Comparison of ENCODE assay signal across 23 cellular contexts in the genomic region with DNA sequence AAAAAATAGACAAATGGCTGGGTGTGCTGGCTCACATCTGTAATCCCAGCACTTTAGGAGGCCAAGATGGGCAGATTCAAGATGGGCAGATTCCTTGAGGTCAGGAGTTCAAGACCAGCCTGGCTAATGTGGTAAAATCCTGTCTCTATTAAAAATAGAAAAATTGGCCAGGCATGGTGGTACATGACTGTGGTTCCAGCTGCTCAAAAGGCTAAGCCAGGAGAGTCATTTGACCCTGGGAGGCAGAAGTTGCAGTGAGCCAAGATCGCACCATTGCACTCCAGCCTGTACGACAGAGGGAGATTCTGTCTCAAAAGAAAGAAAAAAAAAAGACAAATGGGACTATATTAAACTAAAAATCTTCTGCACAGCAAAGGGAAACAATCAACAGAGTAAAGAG. TPM values are rescaled to one million over a fixed set of nuclear protein-coding genes. Genes with fewer than 3 reads are reported as not detected.
DNase-seq lines count a peak whose midpoint lies in the region; ATAC-seq and TF ChIP-seq lines count a peak whose summit lies in the region.
"Had no signal": no experiment of that assay in that cellular context is flagged by ENCODE, and none has a peak within 500 bp of the region (broad histone marks: within the 10 kb centered on the region; RNA-seq: fewer than 3 reads in every experiment).

No MANE protein-coding gene starts in this region.

- CTCF ChIA-PET in SK-N-SH (lab: Yijun Ruan, JAX): interaction anchor here (1.3 to 1.9 kb wide), 3 partner anchors 21 to 321 kb away, joined by 3 to 4 read pairs (median 3); no protein-coding TSS in a partner anchor

- H4K20me1 ChIP-seq in SK-N-SH (ENCODE audit: insufficient read depth): no peaks in the 10 kb centered on the region
- no peaks in the 10 kb centered on the region for H4K20me1 ChIP-seq in smooth muscle cell (ENCODE audit: low read depth)

- no peaks in the 10 kb centered on the region; a peak in 2 of 4 replicates for H3K4me1 ChIP-seq in SK-N-SH (ENCODE audit: control insufficient read depth in 1 of 2, insufficient read depth in 2 of 2, low read depth in 1 of 2, low read length in 1 of 2)
- no peaks in the 10 kb centered on the region for H3K4me1 ChIP-seq in esophagus muscularis mucosa
- H3K4me1 ChIP-seq in smooth muscle cell (ENCODE audit: low read depth): no peaks in the 10 kb centered on the region
- H3K4me1 ChIP-seq: prostate gland had no signal

- no peaks in the 10 kb centered on the region for H3K27me3 ChIP-seq in SK-N-SH (ENCODE audit: insufficient read depth)
- H3K27me3 ChIP-seq in esophagus muscularis mucosa: no peaks in the 10 kb centered on the region
- H3K27me3 ChIP-seq in smooth muscle cell (ENCODE audit: low read depth): no peaks in the 10 kb centered on the region

- no peak for TF ChIP-seq POLR2A in esophagus muscularis mucosa (IDR thresholded peaks at IDR 0.05; ENCODE audit: low read depth)

- H3K79me2 ChIP-seq in SK-N-SH (ENCODE audit: insufficient read depth) (no peaks in the 10 kb centered on the region), smooth muscle cell (ENCODE audit: low read depth) (peaks cover 22% of the 10 kb centered on the region)

- H3F3A ChIP-seq in SK-N-SH (replicated peaks; ENCODE audit: insufficient read depth): peaks cover 14% of the 10 kb centered on the region
- H3F3A ChIP-seq in smooth muscle cell (ENCODE audit: low read depth): peaks cover 13% of the 10 kb centered on the region

- peaks cover 30% of the 10 kb centered on the region for H3K36me3 Mint-ChIP-seq in osteocyte (ENCODE audit: unreplicated experiment)

- WGBS in SK-N-SH (ENCODE audit: low lambda C conversion rate): 44% methylated on average over 2 of the region's 2 CpGs
- WGBS in esophagus muscularis mucosa: 79% methylated on average over 2 of the region's 2 CpGs
- 87% methylated on average over 2 of the region's 2 CpGs for WGBS in smooth muscle cell (ENCODE audit: low lambda C conversion rate)

- H3K9me3 ChIP-seq in SK-N-SH (no peaks in the 10 kb centered on the region), esophagus muscularis mucosa (peaks cover 0 to 4% (median 0%) of the 10 kb centered on the region in 4 donors), smooth muscle cell (replicated peaks; ENCODE audit: low read depth) (no peaks in the 10 kb centered on the region)
- H3K9me3 ChIP-seq: prostate gland had no signal

- no peaks in the 10 kb centered on the region for H3K9me2 ChIP-seq in SK-N-SH

- H3K9me3 Mint-ChIP-seq in osteocyte (ENCODE audit: unreplicated experiment): peaks cover 12% of the 10 kb centered on the region

- intact Hi-C loops in esophagus muscularis mucosa (cut with DNase I): no loop called here

- no peak for TF ChIP-seq RAD21 in SK-N-SH (IDR thresholded peaks at IDR 0.05; ENCODE audit: low read length)

- H3K36me3 ChIP-seq in SK-N-SH (replicated peaks in 1 of 2; ENCODE audit: control insufficient read depth in 1 of 2, insufficient read depth in 2 of 2, low read length in 1 of 2): peaks cover 4 to 16% of the 10 kb centered on the region in 2 experiments
- peaks cover 4 to 26% (median 12%) of the 10 kb centered on the region in 4 donors for H3K36me3 ChIP-seq in esophagus muscularis mucosa
- no peaks in the 10 kb centered on the region for H3K36me3 ChIP-seq in smooth muscle cell (ENCODE audit: low read depth)
- H3K36me3 ChIP-seq: prostate gland had no signal

- no peaks in the 10 kb centered on the region for H3K4me1 Mint-ChIP-seq in osteocyte (ENCODE audit: unreplicated experiment)
- H3K4me1 Mint-ChIP-seq: central memory CD8-positive, alpha-beta T cell; neural crest cell had no signal

- peak overlapping the region; percentile 47 to 49; a peak in 3 of 4 replicates for H3K27ac ChIP-seq in SK-N-SH (ENCODE audit: low read depth in 2 of 2, low read length in 1 of 2)
- H3K27ac ChIP-seq in esophagus muscularis mucosa (replicated peaks in 1 of 4): no peak overlapping the region
- no peak overlapping the region for H3K27ac ChIP-seq in smooth muscle cell (ENCODE audit: low read depth)
- H3K27ac ChIP-seq: 22Rv1, prostate gland had no signal

- H2AFZ ChIP-seq in SK-N-SH (ENCODE audit: low read depth) (no peak overlapping the region), smooth muscle cell (ENCODE audit: low read depth) (no peak overlapping the region)

- H3K4me3 Mint-ChIP-seq in osteocyte (ENCODE audit: unreplicated experiment): no peak overlapping the region
- H3K4me3 Mint-ChIP-seq: activated CD4-positive, alpha-beta T cell treated with anti-CD3 and anti-CD28 coated beads for 36 hours; activated naive CD8-positive, alpha-beta T cell treated with anti-CD3 and anti-CD28 coated beads, Interleukin-2, amount 10 ng/mL, durations not matched to agents 7 days and 5 days; central memory CD8-positive, alpha-beta T cell; neural crest cell had no signal

- H3K4me3 ChIP-seq in SK-N-SH (ENCODE audit: low read depth in 2 of 2, low read length in 1 of 2) (no peak overlapping the region), esophagus muscularis mucosa (no peak overlapping the region), smooth muscle cell (no peak overlapping the region)
- H3K4me3 ChIP-seq: prostate gland had no signal

- H3K9ac ChIP-seq in SK-N-SH (no peak overlapping the region), smooth muscle cell (ENCODE audit: low read depth) (no peak overlapping the region)

- TF ChIP-seq CTCF in SK-N-SH (IDR thresholded peaks at IDR 0.05) (no peak), esophagus muscularis mucosa (IDR thresholded peaks at IDR 0.05) (no peak), smooth muscle cell (IDR thresholded peaks at IDR 0.05; ENCODE audit: borderline replicate concordance, insufficient read depth, poor library complexity, severe bottlenecking) (no peak), osteocyte (IDR thresholded peaks at IDR 0.05) (no peak)

- TF ChIP-seq EP300 in SK-N-SH (IDR thresholded peaks at IDR 0.05; ENCODE audit: borderline replicate concordance in 1 of 2, low read depth in 1 of 2, low read length in 1 of 2) (no peak), esophagus muscularis mucosa (IDR thresholded peaks at IDR 0.05) (no peak)

- POLR2A ChIA-PET in SK-N-SH (lab: Yijun Ruan, JAX): no interaction called here

- no peaks in the 10 kb centered on the region for H3K27me3 Mint-ChIP-seq in osteocyte (ENCODE audit: unreplicated experiment)
- H3K27me3 Mint-ChIP-seq: activated naive CD8-positive, alpha-beta T cell treated with anti-CD3 and anti-CD28 coated beads, Interleukin-2, amount 10 ng/mL, durations not matched to agents 7 days and 5 days had no signal

- DNase-seq in DMS 273 (lab: John Stamatoyannopoulos, UW; ENCODE audit: unreplicated experiment) (peak; percentile 61), DMS 273 treated with DMSO at 0.1 percent for 48 hours (lab: John Stamatoyannopoulos, UW) (no peak), SK-N-SH (no peak), esophagus muscularis mucosa (ENCODE audit: extremely low spot score) (peak; percentile 29), smooth muscle cell (lab: John Stamatoyannopoulos, UW; ENCODE audit: unreplicated experiment) (no peak), osteocyte (ENCODE audit: extremely low spot score, unreplicated experiment) (no peak), HT-29 (ENCODE audit: low spot score) (no peak)
- DNase-seq: activated CD4-positive, alpha-beta T cell treated with anti-CD3 and anti-CD28 coated beads for 36 hours; activated naive CD8-positive, alpha-beta T cell treated with anti-CD3 and anti-CD28 coated beads, Interleukin-2, amount 10 ng/mL, durations not matched to agents 7 days and 5 days; effector CD4-positive, alpha-beta T cell; erythroblast; H7; NCI-H1105; NCI-H524; small intestine; stimulated activated CD4-positive, alpha-beta T cell treated with anti-CD3 and anti-CD28 coated beads, Interleukin-4, amount 100 ng/mL, for 1 hour; stimulated activated naive CD8-positive, alpha-beta T cell treated with anti-CD3 and anti-CD28 coated beads, Interleukin-15, Interleukin-2, amounts not matched to agents 100 U/mL and 50 U/mL, for 24 hours had no signal

- H3K4me2 ChIP-seq in SK-N-SH: no peak overlapping the region; the same call in 1 of the 2 replicates
- H3K4me2 ChIP-seq in smooth muscle cell: peak overlapping the region; percentile 62

- no peak for ATAC-seq in GM18517 (IDR thresholded peaks at IDR 0.05; ENCODE audit: unreplicated experiment)
- ATAC-seq: activated CD4-positive, alpha-beta T cell treated with anti-CD3 and anti-CD28 coated beads for 36 hours; left lobe of liver; stimulated activated naive CD8-positive, alpha-beta T cell treated with anti-CD3 and anti-CD28 coated beads, Interleukin-15, Interleukin-2, amounts not matched to agents 100 U/mL and 50 U/mL, for 24 hours had no signal

- H3K27ac Mint-ChIP-seq in osteocyte (ENCODE audit: unreplicated experiment): no peak overlapping the region
- H3K27ac Mint-ChIP-seq: activated CD4-positive, alpha-beta T cell treated with anti-CD3 and anti-CD28 coated beads for 36 hours; activated naive CD8-positive, alpha-beta T cell treated with anti-CD3 and anti-CD28 coated beads, Interleukin-2, amount 10 ng/mL, durations not matched to agents 7 days and 5 days had no signal

TF ChIP-seq in SK-N-SH, 30 proteins besides CTCF, POLR2A, EP300 and RAD21:
- TF ChIP-seq, protein P1, sequence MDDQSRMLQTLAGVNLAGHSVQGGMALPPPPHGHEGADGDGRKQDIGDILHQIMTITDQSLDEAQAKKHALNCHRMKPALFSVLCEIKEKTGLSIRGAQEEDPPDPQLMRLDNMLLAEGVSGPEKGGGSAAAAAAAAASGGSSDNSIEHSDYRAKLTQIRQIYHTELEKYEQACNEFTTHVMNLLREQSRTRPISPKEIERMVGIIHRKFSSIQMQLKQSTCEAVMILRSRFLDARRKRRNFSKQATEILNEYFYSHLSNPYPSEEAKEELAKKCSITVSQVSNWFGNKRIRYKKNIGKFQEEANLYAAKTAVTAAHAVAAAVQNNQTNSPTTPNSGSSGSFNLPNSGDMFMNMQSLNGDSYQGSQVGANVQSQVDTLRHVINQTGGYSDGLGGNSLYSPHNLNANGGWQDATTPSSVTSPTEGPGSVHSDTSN (IDR thresholded peaks at IDR 0.05): no peak
- 0 out of 2 replicates have a peak, but pooled peaks have one; percentile 10 for TF ChIP-seq JUND (IDR thresholded peaks at IDR 0.05)

RNA-seq across cellular contexts. Expression of a gene that starts 55.4 kb away (rescaled TPM):
- 8.0 and 8.4 TPM in 2 replicates for polyA plus RNA-seq in SK-N-SH (2012; rRNA removed)
- polyA plus RNA-seq in SK-N-SH (2012; cell fraction: cytosol; rRNA removed): 4.4 and 5.3 TPM in 2 replicates
- 32.8 and 39.6 TPM in 2 replicates for polyA plus RNA-seq in SK-N-SH (2012; cell fraction: nucleus; rRNA removed)
- total RNA-seq in esophagus muscularis mucosa: 10 to 100 TPM in 2 of 4 donors, 1 to 10 TPM in 2; 5.8 to 15.4 (median 11.3) TPM
- total RNA-seq in smooth muscle cell: 9.5 and 10.5 TPM in 2 replicates
- polyA plus RNA-seq in smooth muscle cell: 4.5 and 7.3 TPM in 2 replicates
- 10.9 and 11.1 TPM in 2 replicates for total RNA-seq in osteocyte
- 4.4 and 5.1 TPM in 2 replicates for total RNA-seq in HT-29 (2014; rRNA removed; shearing (Covaris generic))

RNA-seq across cellular contexts. Expression of a gene that starts 55.7 kb away (rescaled TPM):
- polyA plus RNA-seq in SK-N-SH (2012; rRNA removed) (5.0 and 7.5 TPM in 2 replicates), smooth muscle cell (4.9 and 6.6 TPM in 2 replicates)
- 4.9 and 5.3 TPM in 2 replicates for polyA plus RNA-seq in SK-N-SH (2012; cell fraction: cytosol; rRNA removed)
- polyA plus RNA-seq in SK-N-SH (2012; cell fraction: nucleus; rRNA removed): 5.3 and 12.7 TPM in 2 replicates
- total RNA-seq in esophagus muscularis mucosa (10 to 100 TPM in 2 of 4 donors, 1 to 10 TPM in 2; 6.6 to 21.0 (median 12.1) TPM), smooth muscle cell (18.5 and 23.5 TPM in 2 replicates), osteocyte (10.7 and 10.8 TPM in 2 replicates)
- 3.5 and 10.5 TPM in 2 replicates for total RNA-seq in HT-29 (2014; rRNA removed; shearing (Covaris generic))

Comparison
In these comparisons a context has a peak if more than half of its experiments do, and no peak if none do; other contexts are left out.
1. DNase-seq: peak in DMS 273 (single experiment) and esophagus muscularis mucosa (single experiment); none in DMS 273 treated with DMSO at 0.1 percent for 48 hours (single experiment), SK-N-SH (single experiment), smooth muscle cell (single experiment), osteocyte (single experiment) and HT-29 (single experiment).
2. H3K27ac ChIP-seq: peak in SK-N-SH (2 of 2); none in esophagus muscularis mucosa (0 of 4) and smooth muscle cell (single experiment).